In the genomic region with DNA sequence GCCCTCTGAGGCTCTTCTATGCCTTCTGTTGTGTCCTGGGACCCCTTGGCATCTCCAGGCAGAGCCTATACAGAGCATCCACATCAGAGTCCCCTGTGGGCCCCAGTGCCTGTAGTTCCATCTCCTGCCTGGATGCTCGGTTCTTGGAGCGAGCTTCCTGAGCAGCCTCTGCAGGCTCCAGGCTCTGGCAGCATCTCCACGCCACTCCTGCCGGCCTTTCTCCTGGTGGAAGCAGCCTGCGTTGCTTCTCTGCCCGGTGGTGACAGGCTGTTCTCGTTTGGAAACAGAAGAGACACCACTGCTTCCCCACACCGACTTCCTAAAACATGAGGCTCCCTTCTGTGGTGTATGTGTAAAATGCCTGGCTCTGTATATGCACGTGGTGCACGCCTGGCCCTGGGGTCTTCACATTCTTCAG, we compare ENCODE assay signal across 2 cellular contexts.
TF ChIP-seq lines count a peak whose summit lies in the region.

No MANE protein-coding gene starts in this region.

TF ChIP-seq in IMR-90, 13 proteins besides CTCF, POLR2A, EP300 and RAD21:
- TF ChIP-seq ELK1 (IDR thresholded peaks at IDR 0.05; ENCODE audit: borderline replicate concordance, low read depth, low read length), result no peak
- TF ChIP-seq RFX5 (IDR thresholded peaks at IDR 0.05; ENCODE audit: low read depth, low read length), result no peak
- TF ChIP-seq MXI1 (IDR thresholded peaks at IDR 0.05; ENCODE audit: borderline replicate concordance, low read depth, low read length), result no peak

TF ChIP-seq in H1, 55 proteins besides CTCF, POLR2A, EP300 and RAD21:
- TF ChIP-seq HDAC6 (IDR thresholded peaks at IDR 0.05; ENCODE audit: low read depth, low read length) (no peak), SUZ12 (IDR thresholded peaks at IDR 0.05; ENCODE audit: low read length) (no peak), EZH2 (IDR thresholded peaks at IDR 0.05; ENCODE audit: low read depth, low read length, severe bottlenecking) (no peak), JUN (IDR thresholded peaks at IDR 0.05; ENCODE audit: low read depth, low read length) (no peak), SP2 (IDR thresholded peaks at IDR 0.05; ENCODE audit: low read length) (no peak)
TF ChIP-seq in H1: peak in this region for 0.
